ENCODE assay signal across 8 cellular contexts in the genomic region with DNA sequence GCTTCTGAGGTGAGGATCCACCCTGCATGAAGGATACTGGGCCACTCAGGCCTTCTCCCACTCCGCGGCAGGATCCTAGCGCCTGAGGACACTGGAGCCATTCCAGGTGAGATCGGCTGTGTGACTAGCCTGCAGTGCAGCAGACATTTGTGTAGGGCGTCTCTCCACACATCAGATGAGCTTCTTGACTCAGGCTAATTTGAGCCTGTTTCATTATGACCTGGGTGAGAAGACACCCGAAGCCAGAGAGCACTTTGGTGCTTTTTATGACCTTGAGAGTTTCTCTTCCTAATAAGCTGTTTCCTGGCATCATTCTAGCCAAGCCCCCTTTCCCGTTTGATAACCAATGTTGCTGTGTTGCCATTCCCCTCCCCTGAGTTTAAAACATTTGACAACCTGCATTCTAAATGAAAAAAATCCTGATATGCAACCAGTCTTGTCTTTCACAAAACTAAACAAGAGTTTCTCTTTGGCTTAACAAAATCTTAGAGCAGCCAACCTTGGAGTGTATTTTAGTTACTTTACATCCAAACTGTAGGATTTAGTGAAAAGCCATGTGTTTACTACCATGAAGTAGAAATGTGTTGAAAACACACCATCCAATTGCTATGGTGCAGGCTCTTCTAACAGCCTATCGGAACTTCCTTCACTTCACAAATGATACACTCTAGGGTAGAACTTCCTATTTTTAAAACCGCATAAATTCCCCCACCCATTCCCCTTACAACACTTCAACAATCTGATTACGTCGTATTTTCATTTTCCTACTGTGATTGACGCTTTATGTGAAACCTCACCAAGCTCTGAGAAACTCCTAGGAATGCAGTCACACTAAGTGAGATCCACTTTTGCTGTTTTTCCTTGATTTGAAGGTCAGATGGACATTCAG.
DNase-seq lines count a peak whose midpoint lies in the region; ATAC-seq lines count a peak whose summit lies in the region.

No MANE protein-coding gene starts in this region.

- peak; percentile 54 for ATAC-seq in HG02970 (IDR thresholded peaks at IDR 0.05; ENCODE audit: low FRiP score, unreplicated experiment)
- ATAC-seq in T-cell (replicated peaks in 1 of 4): peak; percentile 60 to 99 (median 76)
- ATAC-seq in stimulated activated naive CD8-positive, alpha-beta T cell treated with anti-CD3 and anti-CD28 coated beads, Interleukin-15, Interleukin-2, amounts not matched to agents 100 U/mL and 50 U/mL, for 24 hours: peak; percentile 70
- ATAC-seq in left colon: no peak

- peak overlapping the region; percentile 64 for H3K27ac Mint-ChIP-seq in activated naive CD4-positive, alpha-beta T cell treated with anti-CD3 and anti-CD28 coated beads, Interleukin-2, amount 10 ng/mL, durations not matched to agents 7 days and 5 days
- peak overlapping the region; percentile 77 for H3K27ac Mint-ChIP-seq in T-cell

- POLR2A ChIA-PET in T-cell (lab: Charles Lee): interaction anchor here (0.5 to 0.6 kb wide), 3 partner anchors 141 to 289 kb away, joined by 3 to 6 read pairs (median 4); no protein-coding TSS in a partner anchor

- H3K36me3 Mint-ChIP-seq in activated naive CD4-positive, alpha-beta T cell treated with anti-CD3 and anti-CD28 coated beads, Interleukin-2, amount 10 ng/mL, durations not matched to agents 7 days and 5 days: peaks cover 7% of the 10 kb centered on the region
- H3K36me3 Mint-ChIP-seq in T-cell: no peaks in the 10 kb centered on the region

- no peak for DNase-seq in activated naive CD4-positive, alpha-beta T cell treated with anti-CD3 and anti-CD28 coated beads, Interleukin-2, amount 10 ng/mL, durations not matched to agents 7 days and 5 days
- DNase-seq in activated naive CD4-positive, alpha-beta T cell treated with anti-CD3 and anti-CD28 coated beads, Interleukin-2, amount 50 U/mL, for 16 hours: no peak
- DNase-seq in T-cell (peak in 4 of 34 experiments; percentile 2 to 15 (median 11)), left colon (no peak)
- DNase-seq in stimulated activated naive CD8-positive, alpha-beta T cell treated with anti-CD3 and anti-CD28 coated beads, Interleukin-15, Interleukin-2, amounts not matched to agents 100 U/mL and 50 U/mL, for 24 hours: no peak
- DNase-seq in effector CD8-positive, alpha-beta T cell (lab: John Stamatoyannopoulos, UW): no peak
- DNase-seq in stimulated activated CD4-positive, alpha-beta T cell treated with anti-CD3 and anti-CD28 coated beads, Interleukin-4, amount 100 ng/mL, for 24 hours: no peak

- H3K9me3 Mint-ChIP-seq in activated naive CD4-positive, alpha-beta T cell treated with anti-CD3 and anti-CD28 coated beads, Interleukin-2, amount 10 ng/mL, durations not matched to agents 7 days and 5 days: no peaks in the 10 kb centered on the region
- no peaks in the 10 kb centered on the region for H3K9me3 Mint-ChIP-seq in T-cell

- peaks cover 5% of the 10 kb centered on the region for H3K27me3 Mint-ChIP-seq in activated naive CD4-positive, alpha-beta T cell treated with anti-CD3 and anti-CD28 coated beads, Interleukin-2, amount 10 ng/mL, durations not matched to agents 7 days and 5 days
- no peaks in the 10 kb centered on the region for H3K27me3 Mint-ChIP-seq in T-cell

- intact Hi-C loops in left colon (cut with DNase I, micrococcal nuclease): no loop called here

- H3K4me1 Mint-ChIP-seq in activated naive CD4-positive, alpha-beta T cell treated with anti-CD3 and anti-CD28 coated beads, Interleukin-2, amount 10 ng/mL, durations not matched to agents 7 days and 5 days: peaks cover 31% of the 10 kb centered on the region
- peaks cover 24 to 37% (median 36%) of the 10 kb centered on the region in 3 donors for H3K4me1 Mint-ChIP-seq in T-cell

- CTCF ChIA-PET in activated naive CD4-positive, alpha-beta T cell treated with anti-CD3 and anti-CD28 coated beads, Interleukin-2, amount 10 ng/mL, durations not matched to agents 7 days and 5 days (lab: Charles Lee): no interaction called here
- CTCF ChIA-PET in T-cell (lab: Charles Lee): interaction anchor here in 1 of 2 donors (0.7 to 1.6 kb wide), 2 partner anchors 26 to 281 kb away, joined by 3 to 5 read pairs; no protein-coding TSS in a partner anchor

- H3K4me3 Mint-ChIP-seq in activated naive CD4-positive, alpha-beta T cell treated with anti-CD3 and anti-CD28 coated beads, Interleukin-2, amount 10 ng/mL, durations not matched to agents 7 days and 5 days: no peak overlapping the region
- peak overlapping the region; percentile 13 to 57 (median 22) for H3K4me3 Mint-ChIP-seq in T-cell
